13 cellular contexts compared by ENCODE assay signal in the genomic region with DNA sequence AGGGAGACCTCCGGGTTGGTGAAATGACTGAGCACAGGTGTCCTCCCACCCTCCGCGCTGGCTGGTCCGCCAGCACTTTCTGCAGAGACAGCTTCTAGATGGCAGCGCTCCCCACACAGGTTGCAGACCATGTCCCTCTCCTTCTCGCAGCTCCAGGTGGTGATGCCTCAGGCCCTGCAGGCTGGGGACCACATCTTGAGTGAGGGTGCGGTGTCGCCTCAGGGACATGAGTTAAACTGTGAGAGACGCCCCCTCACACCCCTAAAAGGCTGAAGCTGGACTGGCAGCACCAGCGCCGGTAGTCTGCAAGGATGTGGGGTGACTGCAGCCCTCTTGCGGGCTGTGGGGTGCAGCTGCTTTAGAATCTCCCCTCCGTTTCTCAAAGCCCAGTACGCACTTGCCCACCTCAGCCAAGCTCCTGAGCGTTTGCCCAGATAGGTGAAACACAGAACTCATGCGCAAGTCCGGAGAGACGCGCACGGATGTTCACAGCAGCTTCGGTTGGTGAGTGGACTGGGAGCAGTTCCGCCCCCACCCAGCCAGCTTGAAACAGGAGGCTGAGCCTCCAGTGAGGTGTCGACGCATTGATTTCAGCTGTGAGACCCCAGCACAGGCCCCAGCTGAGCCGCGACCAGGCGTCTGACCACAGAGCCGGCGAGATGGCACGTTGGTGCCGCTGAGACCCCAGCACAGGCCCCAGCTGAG.
"Had no signal": no experiment of that assay in that cellular context is flagged by ENCODE, and none has a peak within 500 bp of the region (broad histone marks: within the 10 kb centered on the region; RNA-seq: fewer than 3 reads in every experiment).

No MANE protein-coding gene starts in this region.

- H3K27me3 ChIP-seq: esophagus muscularis mucosa had no signal

- H3K27ac ChIP-seq: esophagus muscularis mucosa, thoracic aorta had no signal

- H3K4me1 Mint-ChIP-seq: activated B cell treated with CpG ODN at 0.5 μM for 24 hours; immature natural killer cell; naive thymus-derived CD4-positive, alpha-beta T cell; T-helper 17 cell had no signal

- H3K36me3 Mint-ChIP-seq: immature natural killer cell had no signal

- H3K9me3 Mint-ChIP-seq: stimulated activated naive CD8-positive, alpha-beta T cell treated with anti-CD3 and anti-CD28 coated beads, Interleukin-15, Interleukin-2, amounts not matched to agents 100 ng/mL and 50 ng/mL, for 24 hours had no signal

- H3K27me3 Mint-ChIP-seq: activated B cell treated with CpG ODN at 0.5 μM for 24 hours had no signal

- H3K4me3 ChIP-seq: esophagus muscularis mucosa, thoracic aorta had no signal

- DNase-seq: activated B cell treated with CpG ODN at 0.5 μM for 24 hours; activated CD4-positive, alpha-beta T cell treated with anti-CD3 and anti-CD28 coated beads, Interleukin-2, amount 50 U/mL, for 1 hour; cerebellar nuclear complex; immature natural killer cell; left cardiac atrium; naive thymus-derived CD4-positive, alpha-beta T cell; stimulated activated CD4-positive, alpha-beta T cell treated with anti-CD3 and anti-CD28 coated beads, Interleukin-4, amount 100 ng/mL, for 24 hours; T-helper 17 cell had no signal

- H3K27ac Mint-ChIP-seq: activated B cell treated with CpG ODN at 0.5 μM for 24 hours; activated naive CD4-positive, alpha-beta T cell treated with anti-CD3 and anti-CD28 coated beads, Interleukin-2, amount 50 U/mL, for 72 hours; activated T-helper 1 cell treated with anti-CD3 and anti-CD28 coated beads, Interleukin-12 subunit alpha, Interleukin-12 subunit beta, Interleukin-2, Interleukin-4 antibody, amounts not matched to agents 30 ng/mL and 10 ng/mL and 1 ng/mL, durations not matched to agents 14 hours and 24 hours and 36 hours; immature natural killer cell; naive thymus-derived CD4-positive, alpha-beta T cell; stimulated activated naive CD8-positive, alpha-beta T cell treated with anti-CD3 and anti-CD28 coated beads, Interleukin-15, Interleukin-2, amounts not matched to agents 100 ng/mL and 50 ng/mL, for 24 hours; T-helper 17 cell had no signal

- ATAC-seq: activated naive CD4-positive, alpha-beta T cell treated with anti-CD3 and anti-CD28 coated beads, Interleukin-2, amount 50 U/mL, for 72 hours; left cardiac atrium; naive thymus-derived CD4-positive, alpha-beta T cell; T-helper 17 cell had no signal

- H3K36me3 ChIP-seq: esophagus muscularis mucosa, thoracic aorta had no signal

- H3K4me1 ChIP-seq: esophagus muscularis mucosa had no signal

- H3K9me3 ChIP-seq: esophagus muscularis mucosa, thoracic aorta had no signal

- H3K4me3 Mint-ChIP-seq: activated B cell treated with CpG ODN at 0.5 μM for 24 hours; activated T-helper 1 cell treated with anti-CD3 and anti-CD28 coated beads, Interleukin-12 subunit alpha, Interleukin-12 subunit beta, Interleukin-2, Interleukin-4 antibody, amounts not matched to agents 30 ng/mL and 10 ng/mL and 1 ng/mL, durations not matched to agents 14 hours and 24 hours and 36 hours; immature natural killer cell; naive thymus-derived CD4-positive, alpha-beta T cell; stimulated activated naive CD8-positive, alpha-beta T cell treated with anti-CD3 and anti-CD28 coated beads, Interleukin-15, Interleukin-2, amounts not matched to agents 100 ng/mL and 50 ng/mL, for 24 hours; T-helper 17 cell had no signal
